In genomic region chr17:64053101-64053500, GRCh38 we compare ENCODE assay signal across 16 cellular contexts. TPM values are rescaled to one million over a fixed set of nuclear protein-coding genes. Genes with fewer than 3 reads are reported as not detected.
DNase-seq lines count a peak whose midpoint lies in the region; ATAC-seq and TF ChIP-seq lines count a peak whose summit lies in the region.
"Had no signal": no experiment of that assay in that cellular context is flagged by ENCODE, and none has a peak within 500 bp of the region (broad histone marks: within the 10 kb centered on the region; RNA-seq: fewer than 3 reads in every experiment).

No MANE protein-coding gene starts in this region.

- no peak for ATAC-seq in CD4-positive, CD25-positive, alpha-beta regulatory T cell (ENCODE audit: low read depth in 2 of 2)
- no peak for ATAC-seq in CD4-positive, alpha-beta T cell (ENCODE audit: poor library complexity)
- ATAC-seq in naive thymus-derived CD4-positive, alpha-beta T cell, result no peak
- ATAC-seq: HCT116, Panc1 had no signal

- H3K27me3 ChIP-seq in CD4-positive, CD25-positive, alpha-beta regulatory T cell (ENCODE audit: control insufficient read depth, insufficient read depth, low read length), result no peaks in the 10 kb centered on the region
- no peaks in the 10 kb centered on the region for H3K27me3 ChIP-seq in CD4-positive, alpha-beta T cell (ENCODE audit: control insufficient read depth, insufficient read depth, low read length)
- H3K27me3 ChIP-seq in naive thymus-derived CD4-positive, alpha-beta T cell (ENCODE audit: control insufficient read depth in 2 of 2, insufficient read depth in 2 of 2, low read length in 2 of 2), result no peaks in the 10 kb centered on the region
- H3K27me3 ChIP-seq in right atrium auricular region, result no peaks in the 10 kb centered on the region

- peak overlapping the region; percentile 80 to 94 (median 94) for H3K27ac Mint-ChIP-seq in CD4-positive, CD25-positive, alpha-beta regulatory T cell
- H3K27ac Mint-ChIP-seq in CD4-positive, alpha-beta T cell, result peak overlapping the region; percentile 85
- peak overlapping the region; percentile 77 for H3K27ac Mint-ChIP-seq in activated CD4-positive, alpha-beta memory T cell treated with anti-CD3 and anti-CD28 coated beads, Interleukin-2, amount 10 ng/mL, durations not matched to agents 7 days and 5 days
- H3K27ac Mint-ChIP-seq in naive thymus-derived CD4-positive, alpha-beta T cell, result peak overlapping the region; percentile 14 to 96 (median 79)

- H3K27me3 Mint-ChIP-seq in CD4-positive, CD25-positive, alpha-beta regulatory T cell, result no peaks in the 10 kb centered on the region
- no peaks in the 10 kb centered on the region for H3K27me3 Mint-ChIP-seq in CD4-positive, alpha-beta T cell
- H3K27me3 Mint-ChIP-seq in activated CD4-positive, alpha-beta memory T cell treated with anti-CD3 and anti-CD28 coated beads, Interleukin-2, amount 10 ng/mL, durations not matched to agents 7 days and 5 days, result no peaks in the 10 kb centered on the region
- no peaks in the 10 kb centered on the region for H3K27me3 Mint-ChIP-seq in naive thymus-derived CD4-positive, alpha-beta T cell

- no peak for DNase-seq in CD4-positive, CD25-positive, alpha-beta regulatory T cell
- no peak for DNase-seq in CD4-positive, alpha-beta T cell
- no peak for DNase-seq in activated CD4-positive, alpha-beta memory T cell treated with anti-CD3 and anti-CD28 coated beads, Interleukin-2, amount 10 ng/mL, durations not matched to agents 7 days and 5 days
- no peak for DNase-seq in naive thymus-derived CD4-positive, alpha-beta T cell
- DNase-seq in right atrium auricular region (ENCODE audit: low spot score), result no peak
- no peak for DNase-seq in activated CD4-positive, CD25-positive, alpha-beta regulatory T cell treated with anti-CD3 and anti-CD28 coated beads, Interleukin-2, amount 50 U/mL, for 72 hours
- no peak for DNase-seq in cerebellar nuclear complex (lab: John Stamatoyannopoulos, UW)
- DNase-seq: GOT3, KG1, NCI-H1105, NCI-H2029 treated with DMSO at 0.1 percent for 48 hours, NCI-H226, NCI-H510A treated with DMSO at 0.1 percent for 48 hours, NCI-H82 had no signal

- TF ChIP-seq CTCF in CD4-positive, alpha-beta T cell (IDR thresholded peaks at IDR 0.05), result no peak
- no peak for TF ChIP-seq CTCF in right atrium auricular region (IDR thresholded peaks at IDR 0.05)

- no peak overlapping the region for H3K4me3 Mint-ChIP-seq in CD4-positive, CD25-positive, alpha-beta regulatory T cell
- no peak overlapping the region for H3K4me3 Mint-ChIP-seq in CD4-positive, alpha-beta T cell
- H3K4me3 Mint-ChIP-seq in activated CD4-positive, alpha-beta memory T cell treated with anti-CD3 and anti-CD28 coated beads, Interleukin-2, amount 10 ng/mL, durations not matched to agents 7 days and 5 days, result no peak overlapping the region
- H3K4me3 Mint-ChIP-seq in naive thymus-derived CD4-positive, alpha-beta T cell, result no peak overlapping the region

- no peaks in the 10 kb centered on the region for H3K9me3 Mint-ChIP-seq in CD4-positive, CD25-positive, alpha-beta regulatory T cell
- no peaks in the 10 kb centered on the region for H3K9me3 Mint-ChIP-seq in CD4-positive, alpha-beta T cell
- H3K9me3 Mint-ChIP-seq in activated CD4-positive, alpha-beta memory T cell treated with anti-CD3 and anti-CD28 coated beads, Interleukin-2, amount 10 ng/mL, durations not matched to agents 7 days and 5 days, result no peaks in the 10 kb centered on the region
- no peaks in the 10 kb centered on the region for H3K9me3 Mint-ChIP-seq in naive thymus-derived CD4-positive, alpha-beta T cell

- H3K36me3 ChIP-seq in CD4-positive, CD25-positive, alpha-beta regulatory T cell (ENCODE audit: control insufficient read depth, insufficient read depth, low read length), result peaks cover 51% of the 10 kb centered on the region
- H3K36me3 ChIP-seq in naive thymus-derived CD4-positive, alpha-beta T cell (ENCODE audit: control insufficient read depth in 2 of 3, insufficient read depth in 3 of 3, low read length in 3 of 3), result peaks cover 8 to 63% (median 31%) of the 10 kb centered on the region in 3 experiments
- H3K36me3 ChIP-seq in right atrium auricular region, result peaks cover 67% of the 10 kb centered on the region

- H3K9me3 ChIP-seq in CD4-positive, CD25-positive, alpha-beta regulatory T cell (ENCODE audit: control insufficient read depth in 2 of 2, low read length in 2 of 2), result no peaks in the 10 kb centered on the region
- H3K9me3 ChIP-seq in CD4-positive, alpha-beta T cell (ENCODE audit: control insufficient read depth, low read length), result no peaks in the 10 kb centered on the region
- no peaks in the 10 kb centered on the region for H3K9me3 ChIP-seq in naive thymus-derived CD4-positive, alpha-beta T cell (ENCODE audit: control insufficient read depth in 2 of 3, low read length in 3 of 3)
- H3K9me3 ChIP-seq in right atrium auricular region, result no peaks in the 10 kb centered on the region

- no peak overlapping the region for H3K4me3 ChIP-seq in CD4-positive, CD25-positive, alpha-beta regulatory T cell (ENCODE audit: low read depth, low read length)
- no peak overlapping the region for H3K4me3 ChIP-seq in naive thymus-derived CD4-positive, alpha-beta T cell (ENCODE audit: low read length)
- H3K4me3 ChIP-seq in right atrium auricular region, result no peak overlapping the region

- peaks cover 53% of the 10 kb centered on the region for H3K4me1 ChIP-seq in CD4-positive, CD25-positive, alpha-beta regulatory T cell (ENCODE audit: control insufficient read depth, insufficient read depth, low read length, poor library complexity, severe bottlenecking)
- H3K4me1 ChIP-seq in naive thymus-derived CD4-positive, alpha-beta T cell (ENCODE audit: control insufficient read depth in 2 of 2, insufficient read depth in 2 of 2, low read length in 2 of 2), result peaks cover 41 to 47% of the 10 kb centered on the region in 2 donors
- H3K4me1 ChIP-seq in right atrium auricular region, result no peaks in the 10 kb centered on the region

- CTCF ChIA-PET in CD4-positive, alpha-beta T cell (lab: Charles Lee), result interaction anchor here (1.4 kb wide), 1 partner anchor 24 kb away, joined by 5 read pairs; no protein-coding TSS in a partner anchor
- CTCF ChIA-PET in activated CD4-positive, alpha-beta memory T cell treated with anti-CD3 and anti-CD28 coated beads, Interleukin-2, amount 10 ng/mL, durations not matched to agents 7 days and 5 days (lab: Charles Lee), result interaction anchor here (0.9 to 2.6 kb wide), 4 partner anchors 23 to 80 kb away, joined by 3 to 8 read pairs (median 4); no protein-coding TSS in a partner anchor
- CTCF ChIA-PET in naive thymus-derived CD4-positive, alpha-beta T cell (lab: Charles Lee), result interaction anchor here (0.6 to 1.2 kb wide), 4 partner anchors 24 to 71 kb away, joined by 3 to 7 read pairs (median 4); partner anchors contain the start of gene ICAM2

- intact Hi-C loops in CD4-positive, alpha-beta T cell (cut with DNase I, micrococcal nuclease), result no loop called here
- intact Hi-C loops in naive thymus-derived CD4-positive, alpha-beta T cell (cut with micrococcal nuclease), result no loop called here

- peaks cover 51% of the 10 kb centered on the region for H3K36me3 Mint-ChIP-seq in CD4-positive, CD25-positive, alpha-beta regulatory T cell
- H3K36me3 Mint-ChIP-seq in CD4-positive, alpha-beta T cell (ENCODE audit: low read depth), result peaks cover 90% of the 10 kb centered on the region
- peaks cover 97% of the 10 kb centered on the region for H3K36me3 Mint-ChIP-seq in activated CD4-positive, alpha-beta memory T cell treated with anti-CD3 and anti-CD28 coated beads, Interleukin-2, amount 10 ng/mL, durations not matched to agents 7 days and 5 days (ENCODE audit: low read depth)
- peaks cover 6 to 74% (median 23%) of the 10 kb centered on the region in 5 donors for H3K36me3 Mint-ChIP-seq in naive thymus-derived CD4-positive, alpha-beta T cell

- no peak overlapping the region for H3K27ac ChIP-seq in CD4-positive, CD25-positive, alpha-beta regulatory T cell (ENCODE audit: insufficient read depth, low read length, poor library complexity, severe bottlenecking)
- no peak overlapping the region for H3K27ac ChIP-seq in CD4-positive, alpha-beta T cell (ENCODE audit: low read depth, low read length)
- no peak overlapping the region for H3K27ac ChIP-seq in naive thymus-derived CD4-positive, alpha-beta T cell (ENCODE audit: low read depth, low read length)
- no peak overlapping the region for H3K27ac ChIP-seq in right atrium auricular region

- peaks cover 11 to 71% (median 42%) of the 10 kb centered on the region in 4 donors for H3K4me1 Mint-ChIP-seq in CD4-positive, CD25-positive, alpha-beta regulatory T cell
- H3K4me1 Mint-ChIP-seq in CD4-positive, alpha-beta T cell (ENCODE audit: low read depth), result peaks cover 64% of the 10 kb centered on the region
- H3K4me1 Mint-ChIP-seq in activated CD4-positive, alpha-beta memory T cell treated with anti-CD3 and anti-CD28 coated beads, Interleukin-2, amount 10 ng/mL, durations not matched to agents 7 days and 5 days, result peaks cover 73% of the 10 kb centered on the region
- H3K4me1 Mint-ChIP-seq in naive thymus-derived CD4-positive, alpha-beta T cell, result peaks cover 26 to 65% (median 53%) of the 10 kb centered on the region in 7 donors

- POLR2A ChIA-PET in CD4-positive, alpha-beta T cell (lab: Charles Lee), result interaction anchor here (0.7 to 3.9 kb wide), 6 partner anchors 14 to 78 kb away, joined by 3 to 67 read pairs (median 3); partner anchors contain the start of genes ERN1 and ICAM2
- POLR2A ChIA-PET in activated CD4-positive, alpha-beta memory T cell treated with anti-CD3 and anti-CD28 coated beads, Interleukin-2, amount 10 ng/mL, durations not matched to agents 7 days and 5 days (lab: Charles Lee), result interaction anchor here (0.7 to 1.4 kb wide), 6 partner anchors 9 to 93 kb away, joined by 3 to 5 read pairs (median 4); no protein-coding TSS in a partner anchor
- POLR2A ChIA-PET in naive thymus-derived CD4-positive, alpha-beta T cell (lab: Charles Lee), result interaction anchor here (0.7 to 6.3 kb wide), 5 partner anchors 10 to 94 kb away, joined by 5 to 65 read pairs (median 6); no protein-coding TSS in a partner anchor

RNA-seq across cellular contexts. Expression of gene ICAM2, which starts 32.7 kb away (rescaled TPM):
- 106 TPM for total RNA-seq in CD4-positive, CD25-positive, alpha-beta regulatory T cell
- 100 to 1,000 TPM; 465 to 625 (median 548) TPM for polyA plus RNA-seq in CD4-positive, CD25-positive, alpha-beta regulatory T cell
- 10 to 100 TPM; 50.6 to 54.7 TPM for total RNA-seq in CD4-positive, alpha-beta T cell
- total RNA-seq in activated CD4-positive, alpha-beta memory T cell treated with anti-CD3 and anti-CD28 coated beads, Interleukin-2, amount 10 ng/mL, durations not matched to agents 7 days and 5 days, result 100 to 1,000 TPM; 118 to 122 TPM
- total RNA-seq in naive thymus-derived CD4-positive, alpha-beta T cell, result 100 to 1,000 TPM in 2 of 5 experiments, 10 to 100 TPM in 3; 60.9 to 132 (median 92.3) TPM
- 100 to 1,000 TPM; 400 to 414 TPM for polyA plus RNA-seq in naive thymus-derived CD4-positive, alpha-beta T cell
- 100 to 1,000 TPM in 1 of 2 donors, 10 to 100 TPM in 1; 74.6 to 109 TPM for total RNA-seq in right atrium auricular region

RNA-seq across cellular contexts. Expression of gene PRR29, which starts 55.0 kb away (rescaled TPM):
- total RNA-seq in CD4-positive, CD25-positive, alpha-beta regulatory T cell, result 0.52 TPM
- 1 to 10 TPM; 3.9 to 6.9 (median 6.2) TPM for polyA plus RNA-seq in CD4-positive, CD25-positive, alpha-beta regulatory T cell
- total RNA-seq in CD4-positive, alpha-beta T cell, result under 1 TPM; 0.56 to 0.71 TPM
- total RNA-seq in activated CD4-positive, alpha-beta memory T cell treated with anti-CD3 and anti-CD28 coated beads, Interleukin-2, amount 10 ng/mL, durations not matched to agents 7 days and 5 days, result 10 to 100 TPM; 12.0 to 15.1 TPM
- total RNA-seq in naive thymus-derived CD4-positive, alpha-beta T cell, result 1 to 10 TPM in 1 of 5 experiments, under 1 TPM in 2, not detected in 2; 0.29 to 2.8 (median 0.40) TPM
- polyA plus RNA-seq in naive thymus-derived CD4-positive, alpha-beta T cell, result 1 to 10 TPM; 5.5 to 6.0 TPM
- total RNA-seq in right atrium auricular region, result under 1 TPM in 1 of 2 donors, not detected in 1; 0.08 TPM
